In the genomic region with DNA sequence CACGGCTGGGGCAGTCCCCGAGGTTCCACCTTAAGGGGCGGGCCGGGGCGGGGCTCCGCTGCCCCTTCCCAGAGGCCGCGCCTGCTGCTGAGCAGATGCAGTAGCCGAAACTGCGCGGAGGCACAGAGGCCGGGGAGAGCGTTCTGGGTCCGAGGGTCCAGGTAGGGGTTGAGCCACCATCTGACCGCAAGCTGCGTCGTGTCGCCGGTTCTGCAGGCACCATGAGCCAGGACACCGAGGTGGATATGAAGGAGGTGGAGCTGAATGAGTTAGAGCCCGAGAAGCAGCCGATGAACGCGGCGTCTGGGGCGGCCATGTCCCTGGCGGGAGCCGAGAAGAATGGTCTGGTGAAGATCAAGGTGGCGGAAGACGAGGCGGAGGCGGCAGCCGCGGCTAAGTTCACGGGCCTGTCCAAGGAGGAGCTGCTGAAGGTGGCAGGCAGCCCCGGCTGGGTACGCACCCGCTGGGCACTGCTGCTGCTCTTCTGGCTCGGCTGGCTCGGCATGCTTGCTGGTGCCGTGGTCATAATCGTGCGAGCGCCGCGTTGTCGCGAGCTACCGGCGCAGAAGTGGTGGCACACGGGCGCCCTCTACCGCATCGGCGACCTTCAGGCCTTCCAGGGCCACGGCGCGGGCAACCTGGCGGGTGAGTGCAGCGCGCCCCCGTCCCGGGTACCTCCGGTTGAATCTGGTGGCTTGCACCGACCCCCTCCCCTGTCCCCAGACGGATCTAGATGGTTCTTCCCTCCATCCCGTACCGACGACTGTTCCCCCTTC, we compare ENCODE assay signal across 8 cellular contexts. TPM values are rescaled to one million over a fixed set of nuclear protein-coding genes. Genes with fewer than 3 reads are reported as not detected.
DNase-seq lines count a peak whose midpoint lies in the region; ATAC-seq and TF ChIP-seq lines count a peak whose summit lies in the region.

A gene (plus strand): TSS at position 94 of the 776 bp plus-strand sequence. CDS start 128 bp downstream, at position 222.

- peak within 1 kb of the TSS; percentile 97 to 100 (median 98) for H3K27ac ChIP-seq in sigmoid colon

- peak; percentile 91 for DNase-seq in NCI-H1436 (lab: John Stamatoyannopoulos, UW)
- DNase-seq in NCI-H1436 treated with DMSO at 0.1 percent for 48 hours (lab: John Stamatoyannopoulos, UW), result no peak
- DNase-seq in NCI-H1694 (lab: John Stamatoyannopoulos, UW), result peak; percentile 52
- DNase-seq in T1000 (lab: John Stamatoyannopoulos, UW), result peak; percentile 65
- peak; percentile 95 for DNase-seq in astrocyte of the hippocampus (ENCODE audit: low read depth, low spot score)
- peak; percentile 59 to 96 (median 84) for DNase-seq in hypothalamus (lab: John Stamatoyannopoulos, UW)
- DNase-seq in sigmoid colon, result peak; percentile 96

- intact Hi-C loops in sigmoid colon (cut with DNase I), result loop anchor here (1.0 to 10.0 kb wide), 4 partner anchors 24 to 486 kb away; no protein-coding TSS in a partner anchor

- H3K4me1 ChIP-seq in sigmoid colon, result peaks cover 0 to 55% (median 49%) of the 10 kb centered on the region in 4 donors

- 0 to 1% methylated on average over 69 of the region's 69 CpGs for WGBS in sigmoid colon, 2 donors

- H3K9me3 ChIP-seq in sigmoid colon, result no peaks in the 10 kb centered on the region

- peak; percentile 45 to 64 (median 58) for TF ChIP-seq CTCF in sigmoid colon (IDR thresholded peaks at IDR 0.05)

- peak; percentile 99 for TF ChIP-seq POLR2A in sigmoid colon (IDR thresholded peaks at IDR 0.05)

- peak; percentile 70 for ATAC-seq in HG02852 (IDR thresholded peaks at IDR 0.05; ENCODE audit: unreplicated experiment)

- H3K36me3 ChIP-seq in sigmoid colon, result peaks cover 20 to 38% (median 33%) of the 10 kb centered on the region in 4 donors

- TF ChIP-seq EP300 in sigmoid colon (IDR thresholded peaks at IDR 0.05), result peak in 1 of 4 donors; percentile 24

- peak within 1 kb of the TSS; percentile 72 to 99 (median 88) for H3K4me3 ChIP-seq in sigmoid colon

- H3K27me3 ChIP-seq in sigmoid colon, result no peaks in the 10 kb centered on the region

RNA-seq across cellular contexts. Expression of the gene that starts here (rescaled TPM):
- total RNA-seq in sigmoid colon, result 10 to 100 TPM; 44.0 to 70.4 (median 50.4) TPM
- polyA plus RNA-seq in sigmoid colon, result 100 to 1,000 TPM in 1 of 3 donors, 10 to 100 TPM in 2; 16.8 to 128 (median 39.1) TPM
